ENCODE assay signal across 1 cellular context in the genomic region with DNA sequence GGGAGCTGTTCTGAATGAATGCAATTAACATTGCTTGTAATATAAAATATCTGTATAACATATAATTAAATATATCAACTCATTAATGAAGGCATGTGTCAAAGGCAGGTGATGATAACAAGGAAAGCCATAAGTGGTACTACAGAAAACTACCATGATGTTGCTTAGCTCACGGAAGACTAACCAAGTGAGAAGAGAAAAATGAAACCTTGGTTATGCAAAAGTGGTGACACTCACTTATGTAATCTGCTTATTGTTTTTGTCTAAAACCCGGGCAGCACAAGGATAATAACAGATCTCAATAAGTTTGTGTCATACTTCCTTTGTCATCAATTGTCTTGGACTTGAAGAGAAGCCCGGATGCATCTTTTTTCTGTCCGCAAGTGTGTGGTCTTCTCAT.
TF ChIP-seq lines count a peak whose summit lies in the region.

No MANE protein-coding gene starts in this region.

TF ChIP-seq in GM12878, 131 proteins besides CTCF, POLR2A, EP300 and RAD21 (continued from another document):
- no peak for TF ChIP-seq MYC (IDR thresholded peaks at IDR 0.05; ENCODE audit: insufficient read depth, insufficient read length, insufficient replicate concordance, low read length, severe bottlenecking)
- no peak for TF ChIP-seq ZZZ3 (IDR thresholded peaks at IDR 0.05; ENCODE audit: control insufficient read depth, insufficient read length, low read depth)
- no peak for TF ChIP-seq SMC3 (IDR thresholded peaks at IDR 0.05; ENCODE audit: borderline replicate concordance, low read length)
- no peak for TF ChIP-seq IRF4 (IDR thresholded peaks at IDR 0.05; ENCODE audit: low read depth, low read length)
- TF ChIP-seq RAD51 (IDR thresholded peaks at IDR 0.05), result no peak
